ENCODE assay signal across 25 cellular contexts in the genomic region with DNA sequence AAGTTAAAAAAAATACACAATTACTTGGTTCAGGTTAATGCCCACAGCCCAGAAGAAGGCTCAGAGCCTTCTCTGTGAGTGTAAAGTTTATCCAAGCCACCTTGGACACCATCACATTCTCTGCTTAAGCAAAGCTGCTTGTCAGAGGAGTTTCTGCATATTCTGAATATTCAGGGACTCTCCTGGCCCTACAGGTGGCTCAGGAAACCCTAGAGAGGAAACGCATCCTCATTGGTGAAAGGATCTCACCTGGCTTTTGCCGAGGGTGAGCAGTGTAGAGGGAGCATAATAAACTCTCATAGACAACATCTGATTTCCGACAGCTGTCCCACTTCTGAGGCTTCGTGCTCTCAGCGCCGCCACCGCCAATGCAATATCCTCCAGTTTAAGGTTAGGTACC.
"Had no signal": no experiment of that assay in that cellular context is flagged by ENCODE, and none has a peak within 500 bp of the region (broad histone marks: within the 10 kb centered on the region; RNA-seq: fewer than 3 reads in every experiment).

No MANE protein-coding gene starts in this region.

- H3K27me3 ChIP-seq: esophagus squamous epithelium, neural progenitor cell, stomach, thyroid gland, vagina had no signal

- H3K27ac Mint-ChIP-seq: immature natural killer cell; memory B cell; naive thymus-derived CD4-positive, alpha-beta T cell; nephron; neural progenitor cell; progenitor cell of endocrine pancreas; stimulated activated effector memory CD8-positive, alpha-beta T cell treated with anti-CD3 and anti-CD28 coated beads, Interleukin-12 subunit alpha, Interleukin-12 subunit beta, amount 100 ng/mL, for 72 hours had no signal

- H3K4me1 Mint-ChIP-seq: immature natural killer cell; memory B cell; naive thymus-derived CD4-positive, alpha-beta T cell; neural progenitor cell; stimulated activated effector memory CD8-positive, alpha-beta T cell treated with anti-CD3 and anti-CD28 coated beads, Interleukin-12 subunit alpha, Interleukin-12 subunit beta, amount 100 ng/mL, for 72 hours had no signal

- H3K36me3 ChIP-seq: esophagus squamous epithelium, neural progenitor cell, stomach, thyroid gland, vagina had no signal

- ATAC-seq: naive thymus-derived CD4-positive, alpha-beta T cell; sciatic nerve; stimulated activated effector memory CD8-positive, alpha-beta T cell treated with anti-CD3 and anti-CD28 coated beads, Interleukin-12 subunit alpha, Interleukin-12 subunit beta, amount 100 ng/mL, for 72 hours had no signal

- H3K79me2 ChIP-seq: parathyroid adenoma had no signal

- H3K4me2 ChIP-seq: neural progenitor cell, smooth muscle cell had no signal

- H3K4me1 ChIP-seq: esophagus squamous epithelium, neural progenitor cell, parathyroid adenoma, stomach, thyroid gland, vagina had no signal

- H3K9me3 ChIP-seq: esophagus squamous epithelium, thyroid gland, vagina had no signal

- H3K9me3 Mint-ChIP-seq: immature natural killer cell; nephron; neural progenitor cell; stimulated activated effector memory CD8-positive, alpha-beta T cell treated with anti-CD3 and anti-CD28 coated beads, Interleukin-12 subunit alpha, Interleukin-12 subunit beta, amount 100 ng/mL, for 72 hours had no signal

- H3K36me3 Mint-ChIP-seq: immature natural killer cell; memory B cell; naive thymus-derived CD4-positive, alpha-beta T cell; neural progenitor cell; stimulated activated effector memory CD8-positive, alpha-beta T cell treated with anti-CD3 and anti-CD28 coated beads, Interleukin-12 subunit alpha, Interleukin-12 subunit beta, amount 100 ng/mL, for 72 hours had no signal

- H3K9ac ChIP-seq: neural progenitor cell, parathyroid adenoma had no signal

- DNase-seq: cerebellar nuclear complex; dorsolateral prefrontal cortex; effector CD4-positive, alpha-beta T cell; esophagus squamous epithelium; foreskin melanocyte; glutamatergic neuron; hypothalamus; immature natural killer cell; midbrain; naive thymus-derived CD4-positive, alpha-beta T cell; stimulated activated CD4-positive, alpha-beta T cell treated with anti-CD3 and anti-CD28 coated beads, Interleukin-2, amount 100 ng/mL, for 24 hours; stimulated activated CD4-positive, alpha-beta T cell treated with anti-CD3 and anti-CD28 coated beads, Interleukin-4, amount 100 ng/mL, for 24 hours; stimulated activated naive CD4-positive, alpha-beta T cell treated with Interleukin-2 at 50 U/mL for 16 hours; stomach; thyroid gland had no signal

- H3K27ac ChIP-seq: dorsolateral prefrontal cortex, esophagus squamous epithelium, neural progenitor cell, parathyroid adenoma, stomach, thyroid gland, vagina had no signal

- H3K27me3 Mint-ChIP-seq: memory B cell had no signal

- H3K4me3 ChIP-seq: dorsolateral prefrontal cortex, esophagus squamous epithelium, lung, neural progenitor cell, smooth muscle cell, stomach, thyroid gland, vagina had no signal

- H3K4me3 Mint-ChIP-seq: immature natural killer cell; memory B cell; naive thymus-derived CD4-positive, alpha-beta T cell; nephron; neural progenitor cell; stimulated activated effector memory CD8-positive, alpha-beta T cell treated with anti-CD3 and anti-CD28 coated beads, Interleukin-12 subunit alpha, Interleukin-12 subunit beta, amount 100 ng/mL, for 72 hours had no signal

- H2AFZ ChIP-seq: neural progenitor cell, parathyroid adenoma had no signal
